ENCODE assay signal across 22 cellular contexts in genomic region chr13:98422046-98422445, GRCh38.
DNase-seq lines count a peak whose midpoint lies in the region; ATAC-seq, FAIRE-seq and TF ChIP-seq lines count a peak whose summit lies in the region.
"Had no signal": no experiment of that assay in that cellular context is flagged by ENCODE, and none has a peak within 500 bp of the region (broad histone marks: within the 10 kb centered on the region; RNA-seq: fewer than 3 reads in every experiment).

No MANE protein-coding gene starts in this region.

- peaks cover 22% of the 10 kb centered on the region for H3K36me3 ChIP-seq in astrocyte (ENCODE audit: insufficient read depth, low read length)
- H3K36me3 ChIP-seq in WERI-Rb-1 = peaks cover 75% of the 10 kb centered on the region

- no peak overlapping the region for H2AFZ ChIP-seq in astrocyte (ENCODE audit: low read depth, low read length)
- H2AFZ ChIP-seq: GM23248 had no signal

- H3K27ac Mint-ChIP-seq in astrocyte (ENCODE audit: unreplicated experiment) (peak overlapping the region; percentile 8), endothelial cell (ENCODE audit: unreplicated experiment) (peak overlapping the region; percentile 19), nephron progenitor cell (peak overlapping the region; percentile 93)
- H3K27ac Mint-ChIP-seq: B cell; CD4-positive, CD25-positive, alpha-beta regulatory T cell; CD8-positive, alpha-beta T cell had no signal

- peaks cover 2% of the 10 kb centered on the region for H4K20me1 ChIP-seq in astrocyte (ENCODE audit: insufficient read depth, low read length)
- H4K20me1 ChIP-seq: BLaER1 had no signal

- H3K4me3 Mint-ChIP-seq in astrocyte (ENCODE audit: unreplicated experiment) (no peak overlapping the region), endothelial cell (ENCODE audit: unreplicated experiment) (peak overlapping the region; percentile 30), nephron progenitor cell (no peak overlapping the region)
- H3K4me3 Mint-ChIP-seq: B cell; CD4-positive, CD25-positive, alpha-beta regulatory T cell; CD8-positive, alpha-beta T cell had no signal

- H3K4me1 Mint-ChIP-seq in astrocyte (ENCODE audit: low read depth, unreplicated experiment) (peaks cover 2% of the 10 kb centered on the region), endothelial cell (ENCODE audit: unreplicated experiment) (peaks cover 18% of the 10 kb centered on the region), nephron progenitor cell (peaks cover 19% of the 10 kb centered on the region)
- H3K4me1 Mint-ChIP-seq: B cell; CD4-positive, CD25-positive, alpha-beta regulatory T cell had no signal

- intact Hi-C loops in Right ventricle myocardium superior (cut with DNase I) = no loop called here

- H3K9me3 Mint-ChIP-seq in astrocyte (ENCODE audit: unreplicated experiment) = peaks cover 3% of the 10 kb centered on the region
- no peaks in the 10 kb centered on the region for H3K9me3 Mint-ChIP-seq in endothelial cell (ENCODE audit: unreplicated experiment)
- peaks cover 6% of the 10 kb centered on the region for H3K9me3 Mint-ChIP-seq in nephron progenitor cell

- H3K4me2 ChIP-seq in astrocyte (ENCODE audit: low read length) = no peak overlapping the region
- H3K4me2 ChIP-seq: BLaER1 had no signal

- H3K27ac ChIP-seq in astrocyte (ENCODE audit: low read depth, low read length) = no peak overlapping the region
- no peak overlapping the region for H3K27ac ChIP-seq in WERI-Rb-1
- H3K27ac ChIP-seq: 22Rv1, BLaER1, C4-2B, GM23248 had no signal

- H3K9me3 ChIP-seq in astrocyte (ENCODE audit: insufficient read depth, low read depth, low read length) (peaks cover 3% of the 10 kb centered on the region), WERI-Rb-1 (ENCODE audit: severe bottlenecking) (no peaks in the 10 kb centered on the region)
- H3K9me3 ChIP-seq: Caco-2 had no signal

- no peaks in the 10 kb centered on the region for H3K79me2 ChIP-seq in astrocyte (ENCODE audit: insufficient read depth, low read length)

- no peaks in the 10 kb centered on the region for H3K4me1 ChIP-seq in astrocyte (ENCODE audit: insufficient read depth, low read length)

- DNase-seq in astrocyte (ENCODE audit: low read depth) = no peak
- DNase-seq in endothelial cell (ENCODE audit: low spot score) = no peak
- no peak for DNase-seq in nephron progenitor cell
- no peak for DNase-seq in Right ventricle myocardium superior
- DNase-seq in WERI-Rb-1 = no peak
- DNase-seq: CD4-positive, CD25-positive, alpha-beta regulatory T cell; CD8-positive, alpha-beta T cell; DMS153; DND-41; GM23248; H7 had no signal

- H3K27me3 ChIP-seq in astrocyte (ENCODE audit: insufficient read depth, low read length) (no peaks in the 10 kb centered on the region), WERI-Rb-1 (ENCODE audit: insufficient read depth, low read depth, severe bottlenecking) (no peaks in the 10 kb centered on the region)
- H3K27me3 ChIP-seq: BLaER1 had no signal

- no peak for FAIRE-seq in astrocyte (lab: Jason Lieb, UNC)
- FAIRE-seq: A204.1, G401.6, GM12892, H1 had no signal

- peaks cover 46% of the 10 kb centered on the region for H3K36me3 Mint-ChIP-seq in astrocyte (ENCODE audit: low read depth, unreplicated experiment)
- H3K36me3 Mint-ChIP-seq in endothelial cell (ENCODE audit: low read depth, unreplicated experiment) = peaks cover 71% of the 10 kb centered on the region
- peaks cover 99% of the 10 kb centered on the region for H3K36me3 Mint-ChIP-seq in nephron progenitor cell (ENCODE audit: low read depth)
- H3K36me3 Mint-ChIP-seq: CD8-positive, alpha-beta T cell had no signal

- H3K9ac ChIP-seq in astrocyte (ENCODE audit: low read length) = no peak overlapping the region
- H3K9ac ChIP-seq: BLaER1, GM23248 had no signal

- H3K4me3 ChIP-seq in astrocyte (ENCODE audit: insufficient read depth, low read depth, low read length) (no peak overlapping the region), WERI-Rb-1 (ENCODE audit: low read depth, low read length) (no peak overlapping the region)
- H3K4me3 ChIP-seq: BLaER1, GM23248 had no signal

- ATAC-seq in Right ventricle myocardium superior (ENCODE audit: poor library complexity) (no peak), GM19463 (IDR thresholded peaks at IDR 0.05; ENCODE audit: unreplicated experiment) (no peak)
- ATAC-seq: CD8-positive, alpha-beta T cell; HCT116 had no signal

- TF ChIP-seq CTCF in astrocyte (IDR thresholded peaks at IDR 0.05; ENCODE audit: insufficient read depth, low read depth, low read length) (no peak), endothelial cell (IDR thresholded peaks at IDR 0.05; ENCODE audit: unreplicated experiment) (no peak), nephron progenitor cell (IDR thresholded peaks at IDR 0.05) (no peak), WERI-Rb-1 (IDR thresholded peaks at IDR 0.05; ENCODE audit: low read depth, low read length) (no peak)

- H3K27me3 Mint-ChIP-seq in astrocyte (ENCODE audit: low read depth, unreplicated experiment) = no peaks in the 10 kb centered on the region
- H3K27me3 Mint-ChIP-seq in endothelial cell (ENCODE audit: unreplicated experiment) = peaks cover 5% of the 10 kb centered on the region
- peaks cover 12% of the 10 kb centered on the region for H3K27me3 Mint-ChIP-seq in nephron progenitor cell (ENCODE audit: low read depth, poor library complexity)

Comparison
In these comparisons a context has a peak if more than half of its experiments do, and no peak if none do; other contexts are left out.
1. H3K27ac Mint-ChIP-seq: peak in every context shown above with its lines; median percentile 93 in nephron progenitor cell; 19 in endothelial cell; 8 in astrocyte.